In genomic region chrX:49282647-49283011, GRCh38 we compare ENCODE assay signal across 11 cellular contexts. TPM values are rescaled to one million over a fixed set of nuclear protein-coding genes. Genes with fewer than 3 reads are reported as not detected.
A peak's percentile ranks its signal among the peaks of the same experiment; 100 is the strongest.
DNase-seq lines count a peak whose midpoint lies in the region; ATAC-seq and TF ChIP-seq lines count a peak whose summit lies in the region.
"Had no signal": no experiment of that assay in that cellular context is flagged by ENCODE, and none has a peak within 500 bp of the region (broad histone marks: within the 10 kb centered on the region; RNA-seq: fewer than 3 reads in every experiment).

No MANE protein-coding gene starts in this region.

- H3F3A ChIP-seq in neural progenitor cell (ENCODE audit: low read depth), result peaks cover 6% of the 10 kb centered on the region

- H3K27me3 Mint-ChIP-seq in endodermal cell (ENCODE audit: insufficient read depth) (no peaks in the 10 kb centered on the region), neural progenitor cell (ENCODE audit: insufficient read depth, low read depth) (no peaks in the 10 kb centered on the region)

- intact Hi-C loops in left lung (cut with DNase I), result no loop called here

- DNase-seq in DMS 273 treated with DMSO at 0.1 percent for 48 hours (lab: John Stamatoyannopoulos, UW) (peak; percentile 13), NCI-H2227 (lab: John Stamatoyannopoulos, UW; ENCODE audit: unreplicated experiment) (peak; percentile 39), endodermal cell (peak; percentile 82), neural progenitor cell (ENCODE audit: low spot score) (peak; percentile 58), left lung (no peak), NCI-H345 treated with DMSO at 0.1 percent for 48 hours (lab: John Stamatoyannopoulos, UW; ENCODE audit: unreplicated experiment) (no peak)

- H3K4me3 Mint-ChIP-seq in endodermal cell, result peak overlapping the region; percentile 10
- H3K4me3 Mint-ChIP-seq in neural progenitor cell, result no peak overlapping the region

- H4K20me1 ChIP-seq in neural progenitor cell (ENCODE audit: low read depth), result no peaks in the 10 kb centered on the region

- H3K4me1 ChIP-seq in endodermal cell (ENCODE audit: control insufficient read depth, insufficient read depth, low read length) (no peaks in the 10 kb centered on the region), neural progenitor cell (no peaks in the 10 kb centered on the region), left lung (no peaks in the 10 kb centered on the region)

- H3K27me3 ChIP-seq in endodermal cell (ENCODE audit: control insufficient read depth, insufficient read depth, low read length, poor library complexity, severe bottlenecking) (no peaks in the 10 kb centered on the region), neural progenitor cell (no peaks in the 10 kb centered on the region), left lung (no peaks in the 10 kb centered on the region)

- H3K36me3 ChIP-seq in endodermal cell (ENCODE audit: control insufficient read depth, insufficient read depth, low read length) (no peaks in the 10 kb centered on the region), neural progenitor cell (no peaks in the 10 kb centered on the region), left lung (no peaks in the 10 kb centered on the region)

- H3K36me3 Mint-ChIP-seq in endodermal cell (ENCODE audit: low read depth) (peaks cover 1% of the 10 kb centered on the region), neural progenitor cell (no peaks in the 10 kb centered on the region)

- H3K27ac ChIP-seq in endodermal cell (ENCODE audit: low read depth, low read length), result no peak overlapping the region
- no peak overlapping the region for H3K27ac ChIP-seq in neural progenitor cell
- no peak overlapping the region for H3K27ac ChIP-seq in left lung
- H3K27ac ChIP-seq: HL-60, SK-N-MC had no signal

- H3K9ac ChIP-seq in endodermal cell (ENCODE audit: extremely low read depth, low read length, poor library complexity, severe bottlenecking), result no peak overlapping the region
- H3K9ac ChIP-seq in neural progenitor cell, result no peak overlapping the region

- H3K9me3 Mint-ChIP-seq in endodermal cell (peaks cover 65% of the 10 kb centered on the region), neural progenitor cell (peaks cover 4% of the 10 kb centered on the region)

- no peaks in the 10 kb centered on the region for H3K79me2 ChIP-seq in neural progenitor cell (ENCODE audit: low read depth)

- no peak overlapping the region for H3K4me2 ChIP-seq in neural progenitor cell

- H3K27ac Mint-ChIP-seq in endodermal cell (peak overlapping the region; percentile 90), neural progenitor cell (peak overlapping the region; percentile 13)

- 20 to 23% methylated on average over 1 to 10 of the region's 11 CpGs for WGBS in endodermal cell (ENCODE audit: insufficient coverage in 1 of 2, insufficient read length in 1 of 2), 2 experiments

- ATAC-seq in HG02571 (IDR thresholded peaks at IDR 0.05; ENCODE audit: unreplicated experiment) (no peak), left lung (no peak), HG03135 (IDR thresholded peaks at IDR 0.05; ENCODE audit: unreplicated experiment) (no peak)

- H3K4me1 Mint-ChIP-seq in endodermal cell (peaks cover 4% of the 10 kb centered on the region), neural progenitor cell (peaks cover 7% of the 10 kb centered on the region)

- no peak overlapping the region for H2AFZ ChIP-seq in neural progenitor cell (replicated peaks)

- TF ChIP-seq CTCF in endodermal cell (conservative IDR thresholded peaks at IDR 0.05) (peak; percentile 59), neural progenitor cell (IDR thresholded peaks at IDR 0.05) (peak; percentile 35), left lung (IDR thresholded peaks at IDR 0.05) (no peak)

- H3K9me3 ChIP-seq in endodermal cell (ENCODE audit: control insufficient read depth, low read length), result no peaks in the 10 kb centered on the region
- H3K9me3 ChIP-seq in neural progenitor cell (ENCODE audit: low read depth), result no peaks in the 10 kb centered on the region
- no peaks in the 10 kb centered on the region for H3K9me3 ChIP-seq in left lung

- no peak overlapping the region for H3K4me3 ChIP-seq in endodermal cell (ENCODE audit: low read length)
- no peak overlapping the region for H3K4me3 ChIP-seq in neural progenitor cell
- no peak overlapping the region for H3K4me3 ChIP-seq in left lung
- H3K4me3 ChIP-seq: SK-N-MC had no signal

RNA-seq across cellular contexts. Expression of gene PPP1R3F, which starts 13.0 kb away (rescaled TPM):
- total RNA-seq in endodermal cell (10 to 100 TPM in 1 of 2 donors, 1 to 10 TPM in 1; 6.9 to 16.6 TPM), neural progenitor cell (ENCODE audit: low replicate concordance) (5.6 and 21.2 TPM in 2 replicates), left lung (1 to 10 TPM; 4.5 to 5.0 TPM)
- polyA plus RNA-seq in endodermal cell (2013, experiment 1 of 2), result 8.7 TPM
- polyA plus RNA-seq in endodermal cell (2013, experiment 2 of 2), result 12.0 TPM

RNA-seq across cellular contexts. Expression of gene FOXP3, which starts 18.1 kb away (rescaled TPM):
- under 1 TPM; 0.53 to 0.77 TPM for total RNA-seq in endodermal cell
- 0.25 TPM for polyA plus RNA-seq in endodermal cell (2013, experiment 1 of 2)
- polyA plus RNA-seq in endodermal cell (2013, experiment 2 of 2), result 0.21 TPM
- 0.19 TPM in 1 of 2 replicates, not detected in the other for total RNA-seq in neural progenitor cell (ENCODE audit: low replicate concordance)
- under 1 TPM; 0.29 to 0.45 TPM for total RNA-seq in left lung

RNA-seq across cellular contexts. Expression of gene GAGE10, which starts 20.8 kb away (rescaled TPM):
- total RNA-seq in endodermal cell (not detected), neural progenitor cell (ENCODE audit: low replicate concordance) (not detected in 2 replicates), left lung (not detected)
- polyA plus RNA-seq in endodermal cell (2013, experiment 1 of 2), result not detected
- polyA plus RNA-seq in endodermal cell (2013, experiment 2 of 2), result not detected
- polyA plus RNA-seq: keratinocyte had no signal

RNA-seq across cellular contexts. Expression of gene GAGE12J, which starts 39.2 kb away (rescaled TPM):
- total RNA-seq in endodermal cell (not detected), neural progenitor cell (ENCODE audit: low replicate concordance) (not detected in 2 replicates), left lung (not detected)
- not detected for polyA plus RNA-seq in endodermal cell (2013, experiment 1 of 2)
- not detected for polyA plus RNA-seq in endodermal cell (2013, experiment 2 of 2)
- polyA plus RNA-seq: keratinocyte had no signal

RNA-seq across cellular contexts. Expression of gene CCDC22, which starts 47.4 kb away (rescaled TPM):
- total RNA-seq in endodermal cell (10 to 100 TPM; 14.0 to 15.5 TPM), neural progenitor cell (ENCODE audit: low replicate concordance) (10.3 and 20.3 TPM in 2 replicates), left lung (10 to 100 TPM; 14.4 to 16.8 TPM)
- 16.2 TPM for polyA plus RNA-seq in endodermal cell (2013, experiment 1 of 2)
- polyA plus RNA-seq in endodermal cell (2013, experiment 2 of 2), result 15.3 TPM

Comparison
In these comparisons a context has a peak if more than half of its experiments do, and no peak if none do; other contexts are left out.
1. DNase-seq: peak in DMS 273 treated with DMSO at 0.1 percent for 48 hours (single experiment), NCI-H2227 (single experiment), endodermal cell (single experiment) and neural progenitor cell (single experiment); none in left lung (0 of 2) and NCI-H345 treated with DMSO at 0.1 percent for 48 hours (single experiment).
2. CTCF ChIP-seq: peak in endodermal cell (single experiment) and neural progenitor cell (single experiment); none in left lung (0 of 2).